ENCODE assay signal across 19 cellular contexts in genomic region chr13:36555151-36555986, GRCh38.
A peak's percentile ranks its signal among the peaks of the same experiment; 100 is the strongest.
DNase-seq lines count a peak whose midpoint lies in the region; ATAC-seq, FAIRE-seq and TF ChIP-seq lines count a peak whose summit lies in the region.
"Had no signal": no experiment of that assay in that cellular context is flagged by ENCODE, and none has a peak within 500 bp of the region (broad histone marks: within the 10 kb centered on the region; RNA-seq: fewer than 3 reads in every experiment).

No MANE protein-coding gene starts in this region.

- no peak overlapping the region for H3K27ac Mint-ChIP-seq in activated T-helper 2 cell treated with anti-CD3 and anti-CD28 coated beads, Interferon-gamma antibody, Interleukin-2, Interleukin-4, amounts not matched to agents 10 μg/mL and 5 μg/mL and 100 μg/mL, durations not matched to agents 14 hours and 24 hours and 36 hours

- intact Hi-C loops in GM12878 (cut with micrococcal nuclease; ENCODE audit: unreplicated experiment): no loop called here
- intact Hi-C loops in activated T-helper 2 cell treated with anti-CD3 and anti-CD28 coated beads, Interferon-gamma antibody, Interleukin-2, Interleukin-4, amounts not matched to agents 10 μg/mL and 5 μg/mL and 100 μg/mL, durations not matched to agents 14 hours and 24 hours and 36 hours (cut with micrococcal nuclease): no loop called here
- intact Hi-C loops in testis (cut with DNase I; ENCODE audit: low total_unique reads): no loop called here

- H4K20me1 ChIP-seq in BLaER1 treated with 17β-estradiol and CSF1 and Interleukin-3, amounts not matched to agents 10 nM and 100 nM: no peaks in the 10 kb centered on the region
- H4K20me1 ChIP-seq in GM12878 (ENCODE audit: control insufficient read depth, insufficient read depth): no peaks in the 10 kb centered on the region

- H3K27me3 Mint-ChIP-seq in activated T-helper 2 cell treated with anti-CD3 and anti-CD28 coated beads, Interferon-gamma antibody, Interleukin-2, Interleukin-4, amounts not matched to agents 10 μg/mL and 5 μg/mL and 100 μg/mL, durations not matched to agents 14 hours and 24 hours and 36 hours (ENCODE audit: low read depth): no peaks in the 10 kb centered on the region

- no peak overlapping the region for H2AFZ ChIP-seq in GM12878 (ENCODE audit: control insufficient read depth, low read depth, low read length)

- H3K4me1 Mint-ChIP-seq in activated T-helper 2 cell treated with anti-CD3 and anti-CD28 coated beads, Interferon-gamma antibody, Interleukin-2, Interleukin-4, amounts not matched to agents 10 μg/mL and 5 μg/mL and 100 μg/mL, durations not matched to agents 14 hours and 24 hours and 36 hours (ENCODE audit: low read depth): no peaks in the 10 kb centered on the region

- H3K4me3 Mint-ChIP-seq in activated T-helper 2 cell treated with anti-CD3 and anti-CD28 coated beads, Interferon-gamma antibody, Interleukin-2, Interleukin-4, amounts not matched to agents 10 μg/mL and 5 μg/mL and 100 μg/mL, durations not matched to agents 14 hours and 24 hours and 36 hours (ENCODE audit: low read depth): no peak overlapping the region

- POLR2A ChIA-PET in GM12878 (lab: Charles Lee): no interaction called here

- no peak for TF ChIP-seq RAD21 in GM12878 (IDR thresholded peaks at IDR 0.05; ENCODE audit: insufficient read depth, low read depth, low read length)

- H3K4me1 ChIP-seq in BLaER1 treated with 17β-estradiol and CSF1 and Interleukin-3, amounts not matched to agents 10 nM and 100 nM: peaks cover 13 to 64% (median 57%) of the 10 kb centered on the region in 10 experiments
- H3K4me1 ChIP-seq in GM12878 (ENCODE audit: control insufficient read depth, insufficient read depth, low read length) (no peaks in the 10 kb centered on the region), testis (no peaks in the 10 kb centered on the region)
- H3K4me1 ChIP-seq: A549, SJSA1 had no signal

- TF ChIP-seq POLR2A in GM12878 (IDR thresholded peaks at IDR 0.05; ENCODE audit: low read depth, low read length) (no peak), testis (IDR thresholded peaks at IDR 0.05) (no peak)

- under 1% methylated on average over 5 of the region's 5 CpGs for WGBS in GM12878 (ENCODE audit: insufficient coverage, insufficient replicate concordance, low lambda C conversion rate, missing lambda C conversion rate)
- WGBS in testis, 2 donors: 71 to 86% methylated on average over 5 of the region's 5 CpGs

- no peak overlapping the region for H3K4me3 ChIP-seq in BLaER1 treated with 17β-estradiol and CSF1 and Interleukin-3, amounts not matched to agents 10 nM and 100 nM
- H3K4me3 ChIP-seq in GM12878 (no peak overlapping the region), testis (no peak overlapping the region)
- H3K4me3 ChIP-seq: A549, K562, SJSA1 had no signal

- H3K27ac ChIP-seq in BLaER1 treated with 17β-estradiol and CSF1 and Interleukin-3, amounts not matched to agents 10 nM and 100 nM: peak overlapping the region in 4 of 11 experiments; percentile 3 to 37 (median 8); a peak in 1 of 22 replicates
- H3K27ac ChIP-seq in GM12878 (ENCODE audit: control insufficient read depth, insufficient read depth): no peak overlapping the region
- H3K27ac ChIP-seq in testis: no peak overlapping the region
- H3K27ac ChIP-seq: A549, SJSA1 had no signal

- TF ChIP-seq EP300 in GM12878 (IDR thresholded peaks at IDR 0.05; ENCODE audit: borderline replicate concordance in 1 of 2, control insufficient read depth in 1 of 2, low read depth in 2 of 2, low read length in 2 of 2): no peak

- H3K9me3 ChIP-seq in BLaER1 treated with 17β-estradiol and CSF1 and Interleukin-3, amounts not matched to agents 10 nM and 100 nM (replicated peaks in 1 of 11): peaks cover 0 to 11% (median 0%) of the 10 kb centered on the region in 11 experiments; a peak in 4 of 22 replicates
- H3K9me3 ChIP-seq in GM12878 (replicated peaks; ENCODE audit: control insufficient read depth, insufficient read depth, low read length) (no peaks in the 10 kb centered on the region), testis (no peaks in the 10 kb centered on the region)
- H3K9me3 ChIP-seq: A549, SJSA1 had no signal

- TF ChIP-seq CTCF in GM12878 (IDR thresholded peaks at IDR 0.05 in 2 of 3, conservative IDR thresholded peaks at IDR 0.05 in 1 of 3; ENCODE audit: control insufficient read depth in 2 of 3, extremely low read depth in 1 of 3, insufficient read depth in 1 of 3, low read depth in 3 of 3, low read length in 3 of 3) (no peak), omental fat pad (IDR thresholded peaks at IDR 0.05) (no peak), testis (IDR thresholded peaks at IDR 0.05) (no peak)

- no peaks in the 10 kb centered on the region for H3K79me2 ChIP-seq in GM12878 (ENCODE audit: control insufficient read depth, insufficient read depth, low read length)

- H3K4me2 ChIP-seq in BLaER1 treated with 17β-estradiol and CSF1 and Interleukin-3, amounts not matched to agents 10 nM and 100 nM: peak overlapping the region in 9 of 11 experiments; percentile 4 to 96 (median 53); a peak in 14 of 22 replicates
- H3K4me2 ChIP-seq in GM12878 (ENCODE audit: control insufficient read depth, insufficient read depth): no peak overlapping the region
- H3K4me2 ChIP-seq: A549 had no signal

- no TSS peak for BruUV-seq in GM12878 (replicated peaks; lab: Mats Ljungman, UMichigan)

- H3K9ac ChIP-seq in BLaER1 treated with 17β-estradiol and CSF1 and Interleukin-3, amounts not matched to agents 10 nM and 100 nM: no peak overlapping the region
- H3K9ac ChIP-seq in GM12878 (ENCODE audit: control insufficient read depth, insufficient read depth, low read length): no peak overlapping the region

- H3K9me3 Mint-ChIP-seq in activated T-helper 2 cell treated with anti-CD3 and anti-CD28 coated beads, Interferon-gamma antibody, Interleukin-2, Interleukin-4, amounts not matched to agents 10 μg/mL and 5 μg/mL and 100 μg/mL, durations not matched to agents 14 hours and 24 hours and 36 hours: no peaks in the 10 kb centered on the region

- SMC1A ChIA-PET in GM12878 (lab: Charles Lee; ENCODE audit: uncharacterized antibody, unreplicated experiment): no interaction called here

- no peak for FAIRE-seq in GM12878 (lab: Jason Lieb, UNC)
- FAIRE-seq: A549, K562 had no signal

- CTCF ChIA-PET in GM12878 (lab: Yijun Ruan, JAX): no interaction called here

- DNase-seq in GM12878 (ENCODE audit: low read depth, low spot score) (peak; percentile 1), omental fat pad (ENCODE audit: low spot score) (no peak), NCI-H526 (lab: John Stamatoyannopoulos, UW) (no peak), testis (no peak)
- DNase-seq in activated T-helper 2 cell treated with anti-CD3 and anti-CD28 coated beads, Interferon-gamma antibody, Interleukin-2, Interleukin-4, amounts not matched to agents 10 μg/mL and 5 μg/mL and 100 μg/mL, durations not matched to agents 14 hours and 24 hours and 36 hours (ENCODE audit: low spot score): no peak
- DNase-seq: COR-L47, HCEC 1CT, NCI-H1417 treated with DMSO at 0.1 percent for 48 hours, NCI-H1930, NCI-H446 treated with DMSO at 0.1 percent for 48 hours, NCI-H774, PC-3, SW 1271 had no signal

- no peaks in the 10 kb centered on the region for H3K36me3 Mint-ChIP-seq in activated T-helper 2 cell treated with anti-CD3 and anti-CD28 coated beads, Interferon-gamma antibody, Interleukin-2, Interleukin-4, amounts not matched to agents 10 μg/mL and 5 μg/mL and 100 μg/mL, durations not matched to agents 14 hours and 24 hours and 36 hours (ENCODE audit: low read depth)

- no peaks in the 10 kb centered on the region for H3K27me3 ChIP-seq in BLaER1 treated with 17β-estradiol and CSF1 and Interleukin-3, amounts not matched to agents 10 nM and 100 nM
- H3K27me3 ChIP-seq in GM12878 (replicated peaks in 1 of 2; ENCODE audit: control insufficient read depth in 2 of 2, insufficient read depth in 2 of 2, low read length in 1 of 2) (no peaks in the 10 kb centered on the region), testis (no peaks in the 10 kb centered on the region)
- H3K27me3 ChIP-seq: SJSA1 had no signal

- in situ Hi-C loops in GM12878 (cut with MboI): no loop called here

- H3K36me3 ChIP-seq in BLaER1 treated with 17β-estradiol and CSF1 and Interleukin-3, amounts not matched to agents 10 nM and 100 nM: no peaks in the 10 kb centered on the region
- H3K36me3 ChIP-seq in GM12878 (ENCODE audit: control insufficient read depth in 2 of 2, insufficient read depth in 2 of 2, low read length in 1 of 2): no peaks in the 10 kb centered on the region
- H3K36me3 ChIP-seq in testis (ENCODE audit: low read depth, missing control alignments): no peaks in the 10 kb centered on the region
- H3K36me3 ChIP-seq: SJSA1 had no signal

- RAD21 ChIA-PET in GM12878 (lab: Charles Lee; ENCODE audit: unreplicated experiment): no interaction called here

- ATAC-seq in GM21619 (IDR thresholded peaks at IDR 0.05; ENCODE audit: unreplicated experiment) (peak; percentile 53), HG03354 (IDR thresholded peaks at IDR 0.05; ENCODE audit: poor library complexity, severe bottlenecking, unreplicated experiment) (peak; percentile 40), GM12878 (peak; percentile 68), omental fat pad (ENCODE audit: low FRiP score) (no peak)
- ATAC-seq: A549, K562, PC-3 had no signal

TF ChIP-seq in GM12878, 131 proteins besides CTCF, POLR2A, EP300 and RAD21:
- TF ChIP-seq SPI1 (IDR thresholded peaks at IDR 0.05; ENCODE audit: borderline replicate concordance, insufficient read depth, low read depth, low read length) (no peak), PKNOX1 (IDR thresholded peaks at IDR 0.05) (peak; percentile 14; the same call in 1 of the 2 replicates), RFX5 (IDR thresholded peaks at IDR 0.05; ENCODE audit: low read depth, low read length) (no peak), JUNB (IDR thresholded peaks at IDR 0.05) (peak; percentile 31; the same call in 1 of the 2 replicates), BHLHE40 (IDR thresholded peaks at IDR 0.05; ENCODE audit: borderline replicate concordance in 1 of 2, low read depth in 2 of 2, low read length in 1 of 2) (no peak), RUNX3 (IDR thresholded peaks at IDR 0.05; ENCODE audit: low read length) (no peak), MEF2B (IDR thresholded peaks at IDR 0.05; ENCODE audit: partially characterized antibody, poor library complexity, severe bottlenecking) (peak; percentile 26), MEF2A (IDR thresholded peaks at IDR 0.05; ENCODE audit: insufficient read depth, low read depth, low read length) (no peak)
